In the genomic region with DNA sequence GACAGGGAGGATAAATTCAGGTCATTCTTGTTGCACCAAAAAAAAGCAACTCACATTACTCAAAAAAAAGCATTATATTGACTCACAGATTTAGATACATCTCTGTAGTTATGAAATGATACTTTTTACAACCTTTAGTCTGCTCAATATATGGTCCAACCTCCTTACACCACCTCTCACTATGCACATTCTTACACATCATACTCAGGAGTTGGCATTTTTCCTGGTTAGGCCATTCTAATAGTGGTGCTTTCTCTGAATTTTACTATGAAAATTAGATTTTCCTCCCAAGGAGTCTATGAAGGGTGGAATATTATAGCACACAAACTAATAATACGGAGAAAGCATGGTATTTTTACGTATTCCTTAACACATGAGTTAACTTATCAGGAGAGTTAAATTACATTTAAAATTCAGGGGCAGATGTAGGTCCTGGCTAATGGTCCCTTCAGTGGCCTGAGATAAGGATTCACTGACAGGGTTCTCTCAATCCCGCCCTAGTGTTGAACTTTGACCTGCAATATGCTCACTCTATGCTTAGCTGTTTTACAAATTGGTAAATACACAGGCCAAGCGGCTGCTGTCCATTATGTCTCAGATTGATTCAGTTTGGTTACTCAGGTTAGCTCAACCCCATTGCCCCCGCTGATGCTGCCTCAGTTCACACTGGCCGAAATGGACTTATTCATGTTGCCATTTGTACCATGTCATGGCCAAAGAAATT, we compare ENCODE assay signal across 25 cellular contexts.
DNase-seq lines count a peak whose midpoint lies in the region; ATAC-seq and TF ChIP-seq lines count a peak whose summit lies in the region.
"Had no signal": no experiment of that assay in that cellular context is flagged by ENCODE, and none has a peak within 500 bp of the region (broad histone marks: within the 10 kb centered on the region; RNA-seq: fewer than 3 reads in every experiment).

No MANE protein-coding gene starts in this region.

- peaks cover 33% of the 10 kb centered on the region; the same call in 1 of the 2 replicates for H3K4me1 Mint-ChIP-seq in HFFc6 (ENCODE audit: low read depth)
- H3K4me1 Mint-ChIP-seq: activated CD4-positive, alpha-beta memory T cell treated with anti-CD3 and anti-CD28 coated beads, Interleukin-2, amount 10 ng/mL, durations not matched to agents 7 days and 5 days; activated T-helper 17 cell treated with anti-CD3 and anti-CD28 coated beads, Interleukin-2, amount 50 U/mL, for 72 hours; central memory CD8-positive, alpha-beta T cell; naive B cell had no signal

- DNase-seq in AG08396 (ENCODE audit: low spot score) (peak; percentile 32), HS-5 (ENCODE audit: low read depth) (peak; percentile 4), astrocyte of the hippocampus (ENCODE audit: low read depth, low spot score) (peak; percentile 42), left colon (no peak), HFFc6 (no peak), lower lobe of right lung (no peak), NCI-H187 treated with DMSO at 0.1 percent for 48 hours (lab: John Stamatoyannopoulos, UW) (no peak), SIG-M5 (lab: John Stamatoyannopoulos, UW) (no peak)
- DNase-seq: activated CD4-positive, alpha-beta memory T cell treated with anti-CD3 and anti-CD28 coated beads, Interleukin-2, amount 10 ng/mL, durations not matched to agents 7 days and 5 days; activated CD4-positive, CD25-positive, alpha-beta regulatory T cell treated with anti-CD3 and anti-CD28 coated beads, Interleukin-2, amount 50 U/mL, for 72 hours; activated naive CD4-positive, alpha-beta T cell treated with anti-CD3 and anti-CD28 coated beads, Interleukin-2, amount 50 U/mL, for 16 hours; foreskin keratinocyte; naive B cell; NCI-H1105 treated with DMSO at 0.1 percent for 48 hours; NCI-H2029 treated with DMSO at 0.1 percent for 48 hours; NCI-H774; SK-N-SH; stimulated activated naive CD4-positive, alpha-beta T cell had no signal

- no peaks in the 10 kb centered on the region for H3K9me3 Mint-ChIP-seq in HFFc6
- H3K9me3 Mint-ChIP-seq: activated CD4-positive, alpha-beta memory T cell treated with anti-CD3 and anti-CD28 coated beads, Interleukin-2, amount 10 ng/mL, durations not matched to agents 7 days and 5 days; activated T-helper 17 cell treated with anti-CD3 and anti-CD28 coated beads, Interleukin-2, amount 50 U/mL, for 72 hours; T-helper 1 cell treated with Interleukin-12 subunit alpha and Interleukin-12 subunit beta and Interleukin-4 antibody, amounts not matched to agents 30 μg/mL and 1 μg/mL, for 36 hours had no signal

- no peaks in the 10 kb centered on the region for H3K36me3 ChIP-seq in lower lobe of right lung
- H3K36me3 ChIP-seq: neutrophil, suprapubic skin had no signal

- no peaks in the 10 kb centered on the region for H3K27me3 ChIP-seq in lower lobe of right lung (ENCODE audit: low read depth)
- H3K27me3 ChIP-seq: foreskin keratinocyte, neutrophil, suprapubic skin had no signal

- H3K4me3 ChIP-seq in lower lobe of right lung: no peak overlapping the region
- H3K4me3 ChIP-seq: suprapubic skin had no signal

- H3K27ac ChIP-seq in lower lobe of right lung: no peak overlapping the region
- H3K27ac ChIP-seq: C4-2B, foreskin keratinocyte, neutrophil, RWPE1, suprapubic skin had no signal

- no peaks in the 10 kb centered on the region for H3K9me3 ChIP-seq in lower lobe of right lung
- H3K9me3 ChIP-seq: neutrophil, SK-N-SH, suprapubic skin had no signal

- TF ChIP-seq CTCF in HFFc6 (IDR thresholded peaks at IDR 0.05) (no peak), lower lobe of right lung (IDR thresholded peaks at IDR 0.05) (no peak)

- ATAC-seq in left colon (peak; percentile 61), lower lobe of right lung (no peak)
- ATAC-seq: activated T-helper 17 cell treated with anti-CD3 and anti-CD28 coated beads, Interleukin-2, amount 50 U/mL, for 72 hours; foreskin keratinocyte had no signal

- peaks cover 8% of the 10 kb centered on the region for H3K27me3 Mint-ChIP-seq in HFFc6 (ENCODE audit: insufficient read depth)
- H3K27me3 Mint-ChIP-seq: activated CD4-positive, alpha-beta memory T cell treated with anti-CD3 and anti-CD28 coated beads, Interleukin-2, amount 10 ng/mL, durations not matched to agents 7 days and 5 days; central memory CD8-positive, alpha-beta T cell had no signal

- H3K27ac Mint-ChIP-seq in HFFc6: no peak overlapping the region
- H3K27ac Mint-ChIP-seq: activated CD4-positive, alpha-beta memory T cell treated with anti-CD3 and anti-CD28 coated beads, Interleukin-2, amount 10 ng/mL, durations not matched to agents 7 days and 5 days; activated T-helper 17 cell treated with anti-CD3 and anti-CD28 coated beads, Interleukin-2, amount 50 U/mL, for 72 hours; naive B cell; T-helper 1 cell treated with Interleukin-12 subunit alpha and Interleukin-12 subunit beta and Interleukin-4 antibody, amounts not matched to agents 30 μg/mL and 1 μg/mL, for 36 hours had no signal

- H3K4me1 ChIP-seq in lower lobe of right lung: peaks cover 7% of the 10 kb centered on the region
- H3K4me1 ChIP-seq: foreskin keratinocyte had no signal

- no peak overlapping the region for H3K4me3 Mint-ChIP-seq in HFFc6
- H3K4me3 Mint-ChIP-seq: activated CD4-positive, alpha-beta memory T cell treated with anti-CD3 and anti-CD28 coated beads, Interleukin-2, amount 10 ng/mL, durations not matched to agents 7 days and 5 days; activated T-helper 17 cell treated with anti-CD3 and anti-CD28 coated beads, Interleukin-2, amount 50 U/mL, for 72 hours; central memory CD8-positive, alpha-beta T cell; naive B cell; T-helper 1 cell treated with Interleukin-12 subunit alpha and Interleukin-12 subunit beta and Interleukin-4 antibody, amounts not matched to agents 30 μg/mL and 1 μg/mL, for 36 hours had no signal

- no peaks in the 10 kb centered on the region for H3K36me3 Mint-ChIP-seq in HFFc6 (ENCODE audit: low read depth)
- H3K36me3 Mint-ChIP-seq: naive B cell had no signal

- intact Hi-C loops in left colon (cut with DNase I, micrococcal nuclease) (no loop called here), lower lobe of right lung (cut with DNase I) (no loop called here)

Comparison
In these comparisons a context has a peak if more than half of its experiments do, and no peak if none do; other contexts are left out.
1. DNase-seq: peak in AG08396 (single experiment), HS-5 (single experiment) and astrocyte of the hippocampus (single experiment); none in left colon (0 of 2), HFFc6 (single experiment), lower lobe of right lung (single experiment), NCI-H187 treated with DMSO at 0.1 percent for 48 hours (single experiment) and SIG-M5 (single experiment).